1 cellular context compared by ENCODE assay signal in genomic region chr1:54332781-54333585, GRCh38.
TF ChIP-seq lines count a peak whose summit lies in the region.

No MANE protein-coding gene starts in this region.

TF ChIP-seq in SK-N-SH, 30 proteins besides CTCF, POLR2A, EP300 and RAD21:
- TF ChIP-seq, protein P1, sequence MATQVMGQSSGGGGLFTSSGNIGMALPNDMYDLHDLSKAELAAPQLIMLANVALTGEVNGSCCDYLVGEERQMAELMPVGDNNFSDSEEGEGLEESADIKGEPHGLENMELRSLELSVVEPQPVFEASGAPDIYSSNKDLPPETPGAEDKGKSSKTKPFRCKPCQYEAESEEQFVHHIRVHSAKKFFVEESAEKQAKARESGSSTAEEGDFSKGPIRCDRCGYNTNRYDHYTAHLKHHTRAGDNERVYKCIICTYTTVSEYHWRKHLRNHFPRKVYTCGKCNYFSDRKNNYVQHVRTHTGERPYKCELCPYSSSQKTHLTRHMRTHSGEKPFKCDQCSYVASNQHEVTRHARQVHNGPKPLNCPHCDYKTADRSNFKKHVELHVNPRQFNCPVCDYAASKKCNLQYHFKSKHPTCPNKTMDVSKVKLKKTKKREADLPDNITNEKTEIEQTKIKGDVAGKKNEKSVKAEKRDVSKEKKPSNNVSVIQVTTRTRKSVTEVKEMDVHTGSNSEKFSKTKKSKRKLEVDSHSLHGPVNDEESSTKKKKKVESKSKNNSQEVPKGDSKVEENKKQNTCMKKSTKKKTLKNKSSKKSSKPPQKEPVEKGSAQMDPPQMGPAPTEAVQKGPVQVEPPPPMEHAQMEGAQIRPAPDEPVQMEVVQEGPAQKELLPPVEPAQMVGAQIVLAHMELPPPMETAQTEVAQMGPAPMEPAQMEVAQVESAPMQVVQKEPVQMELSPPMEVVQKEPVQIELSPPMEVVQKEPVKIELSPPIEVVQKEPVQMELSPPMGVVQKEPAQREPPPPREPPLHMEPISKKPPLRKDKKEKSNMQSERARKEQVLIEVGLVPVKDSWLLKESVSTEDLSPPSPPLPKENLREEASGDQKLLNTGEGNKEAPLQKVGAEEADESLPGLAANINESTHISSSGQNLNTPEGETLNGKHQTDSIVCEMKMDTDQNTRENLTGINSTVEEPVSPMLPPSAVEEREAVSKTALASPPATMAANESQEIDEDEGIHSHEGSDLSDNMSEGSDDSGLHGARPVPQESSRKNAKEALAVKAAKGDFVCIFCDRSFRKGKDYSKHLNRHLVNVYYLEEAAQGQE (IDR thresholded peaks at IDR 0.05; ENCODE audit: low read depth, low read length) = no peak
- TF ChIP-seq EZH2phosphoT487 (IDR thresholded peaks at IDR 0.05; ENCODE audit: borderline replicate concordance, low read depth) = no peak
- no peak for TF ChIP-seq RFX5 (IDR thresholded peaks at IDR 0.05; ENCODE audit: low read length)
